In the genomic region with DNA sequence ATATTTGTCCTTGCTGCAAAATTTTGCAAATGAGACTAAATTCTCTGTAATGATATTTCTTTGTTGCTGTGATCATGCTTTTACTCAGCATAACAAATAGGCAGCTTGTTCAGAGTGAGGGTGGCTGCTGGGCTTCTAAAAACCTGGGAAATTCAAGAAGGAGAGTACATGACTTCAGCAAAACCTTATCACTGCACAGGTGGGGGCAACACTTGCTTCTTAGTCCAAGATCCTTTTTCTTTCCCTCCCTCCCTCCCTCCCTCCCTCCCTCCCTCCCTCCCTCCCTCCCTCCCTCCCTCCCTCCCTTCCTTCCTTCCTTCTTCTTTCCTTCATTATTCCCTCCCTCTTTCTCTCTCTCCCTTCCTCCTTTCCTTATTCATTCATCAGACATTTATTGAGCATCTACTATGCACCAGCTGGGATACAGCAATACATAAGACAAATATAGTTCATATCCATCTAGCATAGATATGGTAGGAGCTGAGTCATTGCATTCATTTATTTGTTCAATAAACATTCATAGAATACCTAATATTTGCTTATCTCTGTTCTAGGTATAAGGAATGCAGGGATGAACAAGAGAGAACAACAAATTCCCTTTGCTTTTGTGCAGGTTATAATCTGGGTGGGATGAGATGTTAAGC, we compare ENCODE assay signal across 1 cellular context.
TF ChIP-seq lines count a peak whose summit lies in the region.

No MANE protein-coding gene starts in this region.

TF ChIP-seq in A549, 52 proteins besides CTCF, POLR2A, EP300 and RAD21 (continued from another document):
- TF ChIP-seq, protein P1, sequence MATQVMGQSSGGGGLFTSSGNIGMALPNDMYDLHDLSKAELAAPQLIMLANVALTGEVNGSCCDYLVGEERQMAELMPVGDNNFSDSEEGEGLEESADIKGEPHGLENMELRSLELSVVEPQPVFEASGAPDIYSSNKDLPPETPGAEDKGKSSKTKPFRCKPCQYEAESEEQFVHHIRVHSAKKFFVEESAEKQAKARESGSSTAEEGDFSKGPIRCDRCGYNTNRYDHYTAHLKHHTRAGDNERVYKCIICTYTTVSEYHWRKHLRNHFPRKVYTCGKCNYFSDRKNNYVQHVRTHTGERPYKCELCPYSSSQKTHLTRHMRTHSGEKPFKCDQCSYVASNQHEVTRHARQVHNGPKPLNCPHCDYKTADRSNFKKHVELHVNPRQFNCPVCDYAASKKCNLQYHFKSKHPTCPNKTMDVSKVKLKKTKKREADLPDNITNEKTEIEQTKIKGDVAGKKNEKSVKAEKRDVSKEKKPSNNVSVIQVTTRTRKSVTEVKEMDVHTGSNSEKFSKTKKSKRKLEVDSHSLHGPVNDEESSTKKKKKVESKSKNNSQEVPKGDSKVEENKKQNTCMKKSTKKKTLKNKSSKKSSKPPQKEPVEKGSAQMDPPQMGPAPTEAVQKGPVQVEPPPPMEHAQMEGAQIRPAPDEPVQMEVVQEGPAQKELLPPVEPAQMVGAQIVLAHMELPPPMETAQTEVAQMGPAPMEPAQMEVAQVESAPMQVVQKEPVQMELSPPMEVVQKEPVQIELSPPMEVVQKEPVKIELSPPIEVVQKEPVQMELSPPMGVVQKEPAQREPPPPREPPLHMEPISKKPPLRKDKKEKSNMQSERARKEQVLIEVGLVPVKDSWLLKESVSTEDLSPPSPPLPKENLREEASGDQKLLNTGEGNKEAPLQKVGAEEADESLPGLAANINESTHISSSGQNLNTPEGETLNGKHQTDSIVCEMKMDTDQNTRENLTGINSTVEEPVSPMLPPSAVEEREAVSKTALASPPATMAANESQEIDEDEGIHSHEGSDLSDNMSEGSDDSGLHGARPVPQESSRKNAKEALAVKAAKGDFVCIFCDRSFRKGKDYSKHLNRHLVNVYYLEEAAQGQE (IDR thresholded peaks at IDR 0.05) = no peak
- TF ChIP-seq, protein P2, sequence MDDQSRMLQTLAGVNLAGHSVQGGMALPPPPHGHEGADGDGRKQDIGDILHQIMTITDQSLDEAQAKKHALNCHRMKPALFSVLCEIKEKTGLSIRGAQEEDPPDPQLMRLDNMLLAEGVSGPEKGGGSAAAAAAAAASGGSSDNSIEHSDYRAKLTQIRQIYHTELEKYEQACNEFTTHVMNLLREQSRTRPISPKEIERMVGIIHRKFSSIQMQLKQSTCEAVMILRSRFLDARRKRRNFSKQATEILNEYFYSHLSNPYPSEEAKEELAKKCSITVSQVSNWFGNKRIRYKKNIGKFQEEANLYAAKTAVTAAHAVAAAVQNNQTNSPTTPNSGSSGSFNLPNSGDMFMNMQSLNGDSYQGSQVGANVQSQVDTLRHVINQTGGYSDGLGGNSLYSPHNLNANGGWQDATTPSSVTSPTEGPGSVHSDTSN (IDR thresholded peaks at IDR 0.05) = peak; percentile 43; the same call in 1 of the 2 replicates
- TF ChIP-seq RARB (CRISPR knock-in tag; IDR thresholded peaks at IDR 0.05) (no peak), POLR2AphosphoS2 (conservative IDR thresholded peaks at IDR 0.05; ENCODE audit: low read length) (no peak), FOSL2 (IDR thresholded peaks at IDR 0.05) (peak; percentile 64; the same call in 1 of the 2 replicates), FOSL2 (CRISPR knock-in tag; IDR thresholded peaks at IDR 0.05) (peak; percentile 85), RNF2 (IDR thresholded peaks at IDR 0.05; ENCODE audit: borderline replicate concordance, low read depth) (no peak), MAZ (IDR thresholded peaks at IDR 0.05; ENCODE audit: borderline replicate concordance, low read depth, low read length) (no peak), FOXS1 (CRISPR knock-in tag; IDR thresholded peaks at IDR 0.05) (no peak), HOXA7 (CRISPR knock-in tag; IDR thresholded peaks at IDR 0.05) (no peak), RFX5 (IDR thresholded peaks at IDR 0.05) (no peak), NFE2L2 (conservative IDR thresholded peaks at IDR 0.05; ENCODE audit: low read length) (no peak), GATA3 (IDR thresholded peaks at IDR 0.05; ENCODE audit: borderline replicate concordance) (peak; percentile 91; the same call in 1 of the 2 replicates), ZSCAN20 (CRISPR knock-in tag; IDR thresholded peaks at IDR 0.05) (no peak), ZC3H11A (IDR thresholded peaks at IDR 0.05) (no peak), EHF (CRISPR knock-in tag; IDR thresholded peaks at IDR 0.05) (no peak), CHD4 (IDR thresholded peaks at IDR 0.05; ENCODE audit: borderline replicate concordance) (no peak), MYC (IDR thresholded peaks at IDR 0.05; ENCODE audit: borderline replicate concordance, low read length) (no peak), HEYL (CRISPR knock-in tag; IDR thresholded peaks at IDR 0.05) (no peak), CEBPB (IDR thresholded peaks at IDR 0.05) (peak in 1 of 2 experiments; percentile 67; a peak in 2 of 4 replicates), JUN (IDR thresholded peaks at IDR 0.05) (no peak), HOXB13 (CRISPR knock-in tag; IDR thresholded peaks at IDR 0.05; ENCODE audit: low read depth) (no peak)
- TF ChIP-seq, protein P3, sequence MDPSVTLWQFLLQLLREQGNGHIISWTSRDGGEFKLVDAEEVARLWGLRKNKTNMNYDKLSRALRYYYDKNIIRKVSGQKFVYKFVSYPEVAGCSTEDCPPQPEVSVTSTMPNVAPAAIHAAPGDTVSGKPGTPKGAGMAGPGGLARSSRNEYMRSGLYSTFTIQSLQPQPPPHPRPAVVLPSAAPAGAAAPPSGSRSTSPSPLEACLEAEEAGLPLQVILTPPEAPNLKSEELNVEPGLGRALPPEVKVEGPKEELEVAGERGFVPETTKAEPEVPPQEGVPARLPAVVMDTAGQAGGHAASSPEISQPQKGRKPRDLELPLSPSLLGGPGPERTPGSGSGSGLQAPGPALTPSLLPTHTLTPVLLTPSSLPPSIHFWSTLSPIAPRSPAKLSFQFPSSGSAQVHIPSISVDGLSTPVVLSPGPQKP (IDR thresholded peaks at IDR 0.05; ENCODE audit: low read depth, low read length) = no peak
- TF ChIP-seq, protein P4, sequence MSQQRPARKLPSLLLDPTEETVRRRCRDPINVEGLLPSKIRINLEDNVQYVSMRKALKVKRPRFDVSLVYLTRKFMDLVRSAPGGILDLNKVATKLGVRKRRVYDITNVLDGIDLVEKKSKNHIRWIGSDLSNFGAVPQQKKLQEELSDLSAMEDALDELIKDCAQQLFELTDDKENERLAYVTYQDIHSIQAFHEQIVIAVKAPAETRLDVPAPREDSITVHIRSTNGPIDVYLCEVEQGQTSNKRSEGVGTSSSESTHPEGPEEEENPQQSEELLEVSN (IDR thresholded peaks at IDR 0.05; ENCODE audit: borderline replicate concordance, low read depth) = no peak
